In genomic region chr12:2959508-2960431, GRCh38 we compare ENCODE assay signal across 8 cellular contexts. TPM values are rescaled to one million over a fixed set of nuclear protein-coding genes. Genes with fewer than 3 reads are reported as not detected.
DNase-seq lines count a peak whose midpoint lies in the region; TF ChIP-seq lines count a peak whose summit lies in the region.

No MANE protein-coding gene starts in this region.

- H3K9me3 ChIP-seq in spleen (no peaks in the 10 kb centered on the region), Karpas-422 (ENCODE audit: low read length) (no peaks in the 10 kb centered on the region)

- H3K4me3 ChIP-seq in GM12864 (ENCODE audit: low read depth, low read length) (peak overlapping the region; percentile 63), brain microvascular endothelial cell (ENCODE audit: low read depth, low read length) (peak overlapping the region; percentile 71), spleen (peak overlapping the region; percentile 21 to 73 (median 53)), Karpas-422 (ENCODE audit: low read length) (no peak overlapping the region)

- WGBS in spleen, 5 donors, result 3 to 6% (median 3%) methylated on average over 70 to 106 of the region's 106 CpGs

- peak overlapping the region; percentile 62 for H3K27ac ChIP-seq in brain microvascular endothelial cell
- H3K27ac ChIP-seq in spleen, result peak overlapping the region in 7 of 8 donors; percentile 69 to 87 (median 80)
- no peak overlapping the region for H3K27ac ChIP-seq in Karpas-422 (ENCODE audit: low read length)

- intact Hi-C loops in spleen (cut with DNase I; ENCODE audit: low total_unique reads), result no loop called here

- H2AFZ ChIP-seq in Karpas-422 (ENCODE audit: low read length), result no peak overlapping the region

- no peak overlapping the region for H3K4me2 ChIP-seq in Karpas-422 (ENCODE audit: low read depth, low read length, poor library complexity, severe bottlenecking)

- no peak for TF ChIP-seq CTCF in GM12864 (IDR thresholded peaks at IDR 0.05; ENCODE audit: low read depth, low read length, missing control alignments)
- TF ChIP-seq CTCF in brain microvascular endothelial cell (IDR thresholded peaks at IDR 0.05; ENCODE audit: low read depth, low read length, missing control alignments), result no peak
- no peak for TF ChIP-seq CTCF in spleen (IDR thresholded peaks at IDR 0.05 in 8 of 11, conservative IDR thresholded peaks at IDR 0.05 in 3 of 11)

- H3K27me3 ChIP-seq in brain microvascular endothelial cell (replicated peaks) (no peaks in the 10 kb centered on the region), spleen (replicated peaks in 1 of 7) (peaks cover 0 to 79% (median 24%) of the 10 kb centered on the region in 7 donors), Karpas-422 (ENCODE audit: low read length) (no peaks in the 10 kb centered on the region)

- no peaks in the 10 kb centered on the region for H3K79me2 ChIP-seq in Karpas-422 (ENCODE audit: low read length)

- TF ChIP-seq POLR2A in spleen (IDR thresholded peaks at IDR 0.05), result no peak

- DNase-seq in AG08395 (ENCODE audit: low spot score), result peak; percentile 70
- DNase-seq in GM12864 (ENCODE audit: low read depth), result no peak
- peak; percentile 79 for DNase-seq in NCI-H69 (lab: John Stamatoyannopoulos, UW)
- DNase-seq in brain microvascular endothelial cell, result peak; percentile 28
- DNase-seq in iPS-NIHi11 (ENCODE audit: low spot score), result peak; percentile 80
- DNase-seq in spleen, result peak; percentile 77
- no peak for DNase-seq in Karpas-422
- DNase-seq in putamen (ENCODE audit: low spot score), result no peak

- no peaks in the 10 kb centered on the region for H4K20me1 ChIP-seq in Karpas-422 (ENCODE audit: insufficient read depth, low read depth, low read length)

- H3K4me1 ChIP-seq in spleen, result peaks cover 8 to 70% (median 35%) of the 10 kb centered on the region in 6 donors
- H3K4me1 ChIP-seq in Karpas-422 (ENCODE audit: low read length), result no peaks in the 10 kb centered on the region

- H3K9ac ChIP-seq in Karpas-422 (ENCODE audit: low read length), result no peak overlapping the region

- in situ Hi-C loops in brain microvascular endothelial cell (cut with HindIII; ENCODE audit: low pct_ligation_motif_present, low sequenced_read_pairs), result no loop called here

- H3K36me3 ChIP-seq in brain microvascular endothelial cell (replicated peaks) (no peaks in the 10 kb centered on the region), spleen (no peaks in the 10 kb centered on the region), Karpas-422 (ENCODE audit: insufficient read depth, low read length) (no peaks in the 10 kb centered on the region)

- H3K9me2 ChIP-seq in Karpas-422 (replicated peaks; ENCODE audit: insufficient read depth, low read length), result no peaks in the 10 kb centered on the region

RNA-seq across cellular contexts. Expression of gene TEAD4, which starts 0.6 kb away (rescaled TPM):
- 10 to 100 TPM; 14.2 to 24.2 (median 20.4) TPM for total RNA-seq in spleen
- 10 to 100 TPM in 1 of 3 donors, 1 to 10 TPM in 2; 5.1 to 11.7 (median 5.3) TPM for polyA plus RNA-seq in spleen
- total RNA-seq in Karpas-422 (2014; rRNA removed; shearing (Covaris generic); ENCODE audit: low replicate concordance), result not detected in 2 replicates

Comparison
In these comparisons a context has a peak if more than half of its experiments do, and no peak if none do; other contexts are left out.
1. DNase-seq: peak in AG08395 (single experiment), NCI-H69 (single experiment), brain microvascular endothelial cell (single experiment), iPS-NIHi11 (single experiment) and spleen (single experiment); none in GM12864 (single experiment), Karpas-422 (single experiment) and putamen (single experiment).
2. RNA of gene TEAD4, which starts 0.6 kb away (total RNA-seq): 14.2 to 24.2 TPM in spleen; not detected in Karpas-422; every median in the first group is over 10 times any median in the second.